Comparison of ENCODE assay signal across 26 cellular contexts in genomic region chr14:77189479-77189878, GRCh38. TPM values are rescaled to one million over a fixed set of nuclear protein-coding genes. Genes with fewer than 3 reads are reported as not detected.
"Had no signal": no experiment of that assay in that cellular context is flagged by ENCODE, and none has a peak within 500 bp of the region (broad histone marks: within the 10 kb centered on the region; RNA-seq: fewer than 3 reads in every experiment).

No MANE protein-coding gene starts in this region.

- H3K9me3 ChIP-seq: body of pancreas, left ventricle myocardium inferior, thyroid gland had no signal

- ATAC-seq: activated CD8-positive, alpha-beta T cell treated with anti-CD3 and anti-CD28 coated beads, Interleukin-2, amount 10 ng/mL, durations not matched to agents 7 days and 5 days; body of pancreas; naive thymus-derived CD8-positive, alpha-beta T cell had no signal

- H3K27me3 ChIP-seq: body of pancreas, neural progenitor cell, thyroid gland had no signal

- DNase-seq: activated CD4-positive, alpha-beta T cell treated with anti-CD3 and anti-CD28 coated beads for 1 hour; activated CD4-positive, alpha-beta T cell treated with anti-CD3 and anti-CD28 coated beads, Interleukin-2, amount 50 U/mL, for 1 hour; activated CD8-positive, alpha-beta T cell treated with anti-CD3 and anti-CD28 coated beads, Interleukin-2, amount 10 ng/mL, durations not matched to agents 7 days and 5 days; activated gamma-delta T cell treated with Interleukin-2 at 50 U/mL for 16 hours; anterior cingulate cortex; body of pancreas; dermis blood vessel endothelial cell; effector CD8-positive, alpha-beta T cell; erythroblast; foreskin fibroblast; kidney glomerular epithelial cell; left ventricle myocardium inferior; naive thymus-derived CD8-positive, alpha-beta T cell; posterior cingulate gyrus; retina; stimulated activated CD4-positive, alpha-beta T cell treated with anti-CD3 and anti-CD28 coated beads, Interleukin-4, amount 100 ng/mL, for 24 hours; stimulated activated naive CD4-positive, alpha-beta T cell treated with Interleukin-2 at 50 U/mL for 16 hours; T-helper 9 cell; thyroid gland had no signal

- H3K4me3 ChIP-seq: body of pancreas, cardiac muscle cell, left ventricle myocardium inferior, neural progenitor cell, thyroid gland had no signal

- H3K27ac ChIP-seq: body of pancreas, cardiac muscle cell, left ventricle myocardium inferior, neural progenitor cell, thyroid gland had no signal

- H3K36me3 ChIP-seq: cardiac muscle cell, left ventricle myocardium inferior, neural progenitor cell, thyroid gland had no signal

RNA-seq across cellular contexts. Expression of gene TMEM63C, which starts 7.9 kb away (rescaled TPM):
- polyA plus RNA-seq: fibroblast of lung had no signal

RNA-seq across cellular contexts. Expression of gene ZDHHC22, which starts 47.9 kb away (rescaled TPM):
- total RNA-seq: activated CD8-positive, alpha-beta T cell treated with anti-CD3 and anti-CD28 coated beads, Interleukin-2, amount 10 ng/mL, durations not matched to agents 7 days and 5 days; activated T-helper 1 cell treated with anti-CD3 and anti-CD28 coated beads, Interleukin-12 subunit alpha, Interleukin-12 subunit beta, Interleukin-2, Interleukin-4 antibody, amounts not matched to agents 30 ng/mL and 10 ng/mL and 1 ng/mL, durations not matched to agents 14 hours and 24 hours and 36 hours; body of pancreas; dermis blood vessel endothelial cell; fibroblast of lung; left ventricle myocardium inferior; lung microvascular endothelial cell; naive thymus-derived CD8-positive, alpha-beta T cell; omental fat pad; subcutaneous adipose tissue; thyroid gland had no signal
- polyA plus RNA-seq: cardiac muscle cell; fibroblast of lung; naive thymus-derived CD8-positive, alpha-beta T cell had no signal
